Comparison of ENCODE assay signal across 2 cellular contexts in the genomic region with DNA sequence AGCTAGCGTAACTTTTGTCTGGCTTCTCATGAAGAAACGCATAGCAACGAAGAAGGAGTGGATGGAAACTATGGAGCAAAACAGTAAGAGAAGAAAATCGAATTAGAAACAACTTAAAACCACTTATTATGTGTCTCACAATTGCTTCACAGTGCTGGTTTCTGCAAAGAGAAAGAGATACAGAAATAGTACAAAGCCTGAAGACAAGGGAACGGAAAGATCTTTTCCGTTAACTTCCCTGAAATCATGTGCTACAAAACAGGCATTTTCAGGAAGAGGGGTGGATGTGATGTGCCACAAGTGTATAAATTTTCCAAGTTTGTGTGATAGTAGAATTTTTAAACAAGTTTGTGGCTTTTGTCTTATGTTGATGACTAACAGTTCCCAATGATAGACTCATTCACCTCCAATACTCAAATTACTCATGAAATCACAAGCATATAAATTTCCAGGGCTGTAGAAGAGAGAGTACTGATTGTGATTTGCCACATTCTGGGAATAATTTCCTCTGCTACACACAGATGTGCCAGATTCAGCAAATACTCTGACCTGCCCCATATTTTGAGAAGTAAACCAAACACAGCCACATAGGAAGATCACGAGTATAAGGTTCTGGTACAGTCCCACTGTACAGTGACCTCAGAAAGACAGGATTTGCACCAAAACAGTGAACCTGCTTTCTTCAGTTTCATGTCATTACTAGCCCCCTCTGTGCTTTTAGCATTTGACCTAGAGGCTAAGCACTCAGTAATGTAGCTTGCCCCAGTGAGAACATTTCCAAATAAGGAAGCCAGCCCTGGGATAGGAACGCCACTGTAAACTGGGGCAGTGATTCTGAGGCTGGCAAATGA.
TF ChIP-seq lines count a peak whose summit lies in the region.

No MANE protein-coding gene starts in this region.

TF ChIP-seq in GM23338, 12 proteins besides CTCF, POLR2A, EP300 and RAD21 (continues in another document):
- TF ChIP-seq, protein P1, sequence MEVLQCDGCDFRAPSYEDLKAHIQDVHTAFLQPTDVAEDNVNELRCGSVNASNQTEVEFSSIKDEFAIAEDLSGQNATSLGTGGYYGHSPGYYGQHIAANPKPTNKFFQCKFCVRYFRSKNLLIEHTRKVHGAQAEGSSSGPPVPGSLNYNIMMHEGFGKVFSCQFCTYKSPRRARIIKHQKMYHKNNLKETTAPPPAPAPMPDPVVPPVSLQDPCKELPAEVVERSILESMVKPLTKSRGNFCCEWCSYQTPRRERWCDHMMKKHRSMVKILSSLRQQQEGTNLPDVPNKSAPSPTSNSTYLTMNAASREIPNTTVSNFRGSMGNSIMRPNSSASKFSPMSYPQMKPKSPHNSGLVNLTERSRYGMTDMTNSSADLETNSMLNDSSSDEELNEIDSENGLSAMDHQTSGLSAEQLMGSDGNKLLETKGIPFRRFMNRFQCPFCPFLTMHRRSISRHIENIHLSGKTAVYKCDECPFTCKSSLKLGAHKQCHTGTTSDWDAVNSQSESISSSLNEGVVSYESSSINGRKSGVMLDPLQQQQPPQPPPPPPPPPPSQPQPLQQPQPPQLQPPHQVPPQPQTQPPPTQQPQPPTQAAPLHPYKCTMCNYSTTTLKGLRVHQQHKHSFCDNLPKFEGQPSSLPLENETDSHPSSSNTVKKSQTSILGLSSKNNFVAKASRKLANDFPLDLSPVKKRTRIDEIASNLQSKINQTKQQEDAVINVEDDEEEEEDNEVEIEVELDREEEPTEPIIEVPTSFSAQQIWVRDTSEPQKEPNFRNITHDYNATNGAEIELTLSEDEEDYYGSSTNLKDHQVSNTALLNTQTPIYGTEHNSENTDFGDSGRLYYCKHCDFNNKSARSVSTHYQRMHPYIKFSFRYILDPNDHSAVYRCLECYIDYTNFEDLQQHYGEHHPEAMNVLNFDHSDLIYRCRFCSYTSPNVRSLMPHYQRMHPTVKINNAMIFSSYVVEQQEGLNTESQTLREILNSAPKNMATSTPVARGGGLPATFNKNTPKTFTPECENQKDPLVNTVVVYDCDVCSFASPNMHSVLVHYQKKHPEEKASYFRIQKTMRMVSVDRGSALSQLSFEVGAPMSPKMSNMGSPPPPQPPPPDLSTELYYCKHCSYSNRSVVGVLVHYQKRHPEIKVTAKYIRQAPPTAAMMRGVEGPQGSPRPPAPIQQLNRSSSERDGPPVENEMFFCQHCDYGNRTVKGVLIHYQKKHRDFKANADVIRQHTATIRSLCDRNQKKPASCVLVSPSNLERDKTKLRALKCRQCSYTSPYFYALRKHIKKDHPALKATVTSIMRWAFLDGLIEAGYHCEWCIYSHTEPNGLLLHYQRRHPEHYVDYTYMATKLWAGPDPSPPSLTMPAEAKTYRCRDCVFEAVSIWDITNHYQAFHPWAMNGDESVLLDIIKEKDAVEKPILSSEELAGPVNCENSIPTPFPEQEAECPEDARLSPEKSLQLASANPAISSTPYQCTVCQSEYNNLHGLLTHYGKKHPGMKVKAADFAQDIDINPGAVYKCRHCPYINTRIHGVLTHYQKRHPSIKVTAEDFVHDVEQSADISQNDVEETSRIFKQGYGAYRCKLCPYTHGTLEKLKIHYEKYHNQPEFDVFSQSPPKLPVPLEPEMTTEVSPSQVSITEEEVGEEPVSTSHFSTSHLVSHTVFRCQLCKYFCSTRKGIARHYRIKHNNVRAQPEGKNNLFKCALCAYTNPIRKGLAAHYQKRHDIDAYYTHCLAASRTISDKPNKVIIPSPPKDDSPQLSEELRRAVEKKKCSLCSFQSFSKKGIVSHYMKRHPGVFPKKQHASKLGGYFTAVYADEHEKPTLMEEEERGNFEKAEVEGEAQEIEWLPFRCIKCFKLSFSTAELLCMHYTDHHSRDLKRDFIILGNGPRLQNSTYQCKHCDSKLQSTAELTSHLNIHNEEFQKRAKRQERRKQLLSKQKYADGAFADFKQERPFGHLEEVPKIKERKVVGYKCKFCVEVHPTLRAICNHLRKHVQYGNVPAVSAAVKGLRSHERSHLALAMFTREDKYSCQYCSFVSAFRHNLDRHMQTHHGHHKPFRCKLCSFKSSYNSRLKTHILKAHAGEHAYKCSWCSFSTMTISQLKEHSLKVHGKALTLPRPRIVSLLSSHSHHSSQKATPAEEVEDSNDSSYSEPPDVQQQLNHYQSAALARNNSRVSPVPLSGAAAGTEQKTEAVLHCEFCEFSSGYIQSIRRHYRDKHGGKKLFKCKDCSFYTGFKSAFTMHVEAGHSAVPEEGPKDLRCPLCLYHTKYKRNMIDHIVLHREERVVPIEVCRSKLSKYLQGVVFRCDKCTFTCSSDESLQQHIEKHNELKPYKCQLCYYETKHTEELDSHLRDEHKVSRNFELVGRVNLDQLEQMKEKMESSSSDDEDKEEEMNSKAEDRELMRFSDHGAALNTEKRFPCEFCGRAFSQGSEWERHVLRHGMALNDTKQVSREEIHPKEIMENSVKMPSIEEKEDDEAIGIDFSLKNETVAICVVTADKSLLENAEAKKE (CRISPR knock-in tag; IDR thresholded peaks at IDR 0.05): no peak
- TF ChIP-seq POLR2AphosphoS5 (IDR thresholded peaks at IDR 0.05; ENCODE audit: low read depth) (no peak), STAT1 (IDR thresholded peaks at IDR 0.05; ENCODE audit: unreplicated experiment) (no peak), CREB1 (CRISPR knock-in tag; IDR thresholded peaks at IDR 0.05; ENCODE audit: low read depth) (no peak), ZNF331 (CRISPR knock-in tag; IDR thresholded peaks at IDR 0.05; ENCODE audit: low read depth) (no peak), EZH2 (IDR thresholded peaks at IDR 0.05; ENCODE audit: low read depth, unreplicated experiment) (no peak), NANOG (IDR thresholded peaks at IDR 0.05; ENCODE audit: borderline replicate concordance) (no peak), JUNB (IDR thresholded peaks at IDR 0.05; ENCODE audit: unreplicated experiment) (no peak), EZH2phosphoT487 (IDR thresholded peaks at IDR 0.05; ENCODE audit: unreplicated experiment) (no peak), ZNF114 (CRISPR knock-in tag; IDR thresholded peaks at IDR 0.05) (no peak)
- TF ChIP-seq, protein P2, sequence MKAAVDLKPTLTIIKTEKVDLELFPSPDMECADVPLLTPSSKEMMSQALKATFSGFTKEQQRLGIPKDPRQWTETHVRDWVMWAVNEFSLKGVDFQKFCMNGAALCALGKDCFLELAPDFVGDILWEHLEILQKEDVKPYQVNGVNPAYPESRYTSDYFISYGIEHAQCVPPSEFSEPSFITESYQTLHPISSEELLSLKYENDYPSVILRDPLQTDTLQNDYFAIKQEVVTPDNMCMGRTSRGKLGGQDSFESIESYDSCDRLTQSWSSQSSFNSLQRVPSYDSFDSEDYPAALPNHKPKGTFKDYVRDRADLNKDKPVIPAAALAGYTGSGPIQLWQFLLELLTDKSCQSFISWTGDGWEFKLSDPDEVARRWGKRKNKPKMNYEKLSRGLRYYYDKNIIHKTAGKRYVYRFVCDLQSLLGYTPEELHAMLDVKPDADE (IDR thresholded peaks at IDR 0.05): no peak

TF ChIP-seq in WTC11, 78 proteins besides CTCF, POLR2A, EP300 and RAD21 (continued from another document):
- TF ChIP-seq, protein P3, sequence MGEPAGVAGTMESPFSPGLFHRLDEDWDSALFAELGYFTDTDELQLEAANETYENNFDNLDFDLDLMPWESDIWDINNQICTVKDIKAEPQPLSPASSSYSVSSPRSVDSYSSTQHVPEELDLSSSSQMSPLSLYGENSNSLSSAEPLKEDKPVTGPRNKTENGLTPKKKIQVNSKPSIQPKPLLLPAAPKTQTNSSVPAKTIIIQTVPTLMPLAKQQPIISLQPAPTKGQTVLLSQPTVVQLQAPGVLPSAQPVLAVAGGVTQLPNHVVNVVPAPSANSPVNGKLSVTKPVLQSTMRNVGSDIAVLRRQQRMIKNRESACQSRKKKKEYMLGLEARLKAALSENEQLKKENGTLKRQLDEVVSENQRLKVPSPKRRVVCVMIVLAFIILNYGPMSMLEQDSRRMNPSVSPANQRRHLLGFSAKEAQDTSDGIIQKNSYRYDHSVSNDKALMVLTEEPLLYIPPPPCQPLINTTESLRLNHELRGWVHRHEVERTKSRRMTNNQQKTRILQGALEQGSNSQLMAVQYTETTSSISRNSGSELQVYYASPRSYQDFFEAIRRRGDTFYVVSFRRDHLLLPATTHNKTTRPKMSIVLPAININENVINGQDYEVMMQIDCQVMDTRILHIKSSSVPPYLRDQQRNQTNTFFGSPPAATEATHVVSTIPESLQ (CRISPR knock-in tag; IDR thresholded peaks at IDR 0.05): no peak
- no peak for TF ChIP-seq FOXJ3 (CRISPR knock-in tag; IDR thresholded peaks at IDR 0.05; ENCODE audit: borderline replicate concordance)
- TF ChIP-seq, protein P4, sequence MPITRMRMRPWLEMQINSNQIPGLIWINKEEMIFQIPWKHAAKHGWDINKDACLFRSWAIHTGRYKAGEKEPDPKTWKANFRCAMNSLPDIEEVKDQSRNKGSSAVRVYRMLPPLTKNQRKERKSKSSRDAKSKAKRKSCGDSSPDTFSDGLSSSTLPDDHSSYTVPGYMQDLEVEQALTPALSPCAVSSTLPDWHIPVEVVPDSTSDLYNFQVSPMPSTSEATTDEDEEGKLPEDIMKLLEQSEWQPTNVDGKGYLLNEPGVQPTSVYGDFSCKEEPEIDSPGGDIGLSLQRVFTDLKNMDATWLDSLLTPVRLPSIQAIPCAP (CRISPR knock-in tag; IDR thresholded peaks at IDR 0.05): no peak
- TF ChIP-seq SMAD4 (CRISPR knock-in tag; IDR thresholded peaks at IDR 0.05): no peak
- TF ChIP-seq FOXP1 (CRISPR knock-in tag; IDR thresholded peaks at IDR 0.05; ENCODE audit: borderline replicate concordance): no peak
- no peak for TF ChIP-seq TCF7 (CRISPR knock-in tag; IDR thresholded peaks at IDR 0.05; ENCODE audit: low read depth)
- TF ChIP-seq NR2C2 (CRISPR knock-in tag; IDR thresholded peaks at IDR 0.05): no peak
- no peak for TF ChIP-seq ATF1 (CRISPR knock-in tag; IDR thresholded peaks at IDR 0.05)
- no peak for TF ChIP-seq ESRRA (CRISPR knock-in tag; IDR thresholded peaks at IDR 0.05; ENCODE audit: borderline replicate concordance)
- TF ChIP-seq ETV6 (CRISPR knock-in tag; IDR thresholded peaks at IDR 0.05): no peak
- TF ChIP-seq GABPB1 (CRISPR knock-in tag; IDR thresholded peaks at IDR 0.05): no peak
- TF ChIP-seq SMAD3 (CRISPR knock-in tag; IDR thresholded peaks at IDR 0.05; ENCODE audit: borderline replicate concordance): no peak
- no peak for TF ChIP-seq OVOL2 (CRISPR knock-in tag; IDR thresholded peaks at IDR 0.05; ENCODE audit: borderline replicate concordance)
